In genomic region chr11:85829172-85829571, GRCh38 we compare ENCODE assay signal across 19 cellular contexts. TPM values are rescaled to one million over a fixed set of nuclear protein-coding genes. Genes with fewer than 3 reads are reported as not detected.
"Had no signal": no experiment of that assay in that cellular context is flagged by ENCODE, and none has a peak within 500 bp of the region (broad histone marks: within the 10 kb centered on the region; RNA-seq: fewer than 3 reads in every experiment).

No MANE protein-coding gene starts in this region.

- H3K36me3 Mint-ChIP-seq: neural progenitor cell; stimulated activated memory B cell treated with anti-CD40 and anti-IgM and Interleukin-4, amounts not matched to agents 10 μg/mL and 1 μg/mL and 100 μg/mL, for 72 hours had no signal

- H3K4me3 Mint-ChIP-seq: activated T-cell treated with anti-CD3 and anti-CD28 coated beads, Interleukin-2, amount 50 U/mL, for 24 hours; neural progenitor cell; stimulated activated memory B cell treated with anti-CD40 and anti-IgM and Interleukin-4, amounts not matched to agents 10 μg/mL and 1 μg/mL and 100 μg/mL, for 72 hours had no signal

- H3K36me3 ChIP-seq: heart right ventricle, lower lobe of right lung, neural progenitor cell, right lobe of liver, stomach, transverse colon had no signal

- H3K27me3 ChIP-seq: heart right ventricle, neural progenitor cell, right lobe of liver, stomach, transverse colon had no signal

- H3K9ac ChIP-seq: neural progenitor cell had no signal

- H2AFZ ChIP-seq: neural progenitor cell had no signal

- H3K27ac Mint-ChIP-seq: activated T-helper 2 cell treated with anti-CD3 and anti-CD28 coated beads, Interferon-gamma antibody, Interleukin-2, Interleukin-4, amounts not matched to agents 10 μg/mL and 5 μg/mL and 100 μg/mL, durations not matched to agents 14 hours and 24 hours and 36 hours; neural progenitor cell; stimulated activated memory B cell treated with anti-CD40 and anti-IgM and Interleukin-4, amounts not matched to agents 10 μg/mL and 1 μg/mL and 100 μg/mL, for 72 hours had no signal

- H3K9me3 Mint-ChIP-seq: activated T-cell treated with anti-CD3 and anti-CD28 coated beads, Interleukin-2, amount 50 U/mL, for 24 hours; activated T-helper 2 cell treated with anti-CD3 and anti-CD28 coated beads, Interferon-gamma antibody, Interleukin-2, Interleukin-4, amounts not matched to agents 10 μg/mL and 5 μg/mL and 100 μg/mL, durations not matched to agents 14 hours and 24 hours and 36 hours; neural progenitor cell; stimulated activated memory B cell treated with anti-CD40 and anti-IgM and Interleukin-4, amounts not matched to agents 10 μg/mL and 1 μg/mL and 100 μg/mL, for 72 hours had no signal

- ATAC-seq: heart right ventricle; lower lobe of right lung; mucosa of descending colon; right lobe of liver; stimulated activated memory B cell treated with anti-CD40 and anti-IgM and Interleukin-4, amounts not matched to agents 10 μg/mL and 1 μg/mL and 100 μg/mL, for 72 hours had no signal

- H3K27ac ChIP-seq: heart right ventricle, lower lobe of right lung, neural progenitor cell, right lobe of liver had no signal

- H3K4me1 Mint-ChIP-seq: stimulated activated memory B cell treated with anti-CD40 and anti-IgM and Interleukin-4, amounts not matched to agents 10 μg/mL and 1 μg/mL and 100 μg/mL, for 72 hours had no signal

- H3K4me2 ChIP-seq: neural progenitor cell had no signal

- H3K4me3 ChIP-seq: heart right ventricle, lower lobe of right lung, mucosa of descending colon, neural progenitor cell, right lobe of liver, skin epidermis, stomach, transverse colon had no signal

- H3K4me1 ChIP-seq: neural progenitor cell had no signal

- DNase-seq: activated CD4-positive, CD25-positive, alpha-beta regulatory T cell treated with anti-CD3 and anti-CD28 coated beads, Interleukin-2, amount 50 U/mL, for 72 hours; activated naive CD4-positive, alpha-beta T cell; activated T-cell treated with anti-CD3 and anti-CD28 coated beads, Interleukin-2, amount 50 U/mL, for 24 hours; heart right ventricle; lower lobe of right lung; mesendoderm; mucosa of descending colon; posterior cingulate gyrus; right lobe of liver; stimulated activated CD4-positive, alpha-beta T cell treated with anti-CD3 and anti-CD28 coated beads, Interleukin-1b, Interleukin-23, amount 100 ng/mL, for 48 hours; stomach; transverse colon had no signal

- H3K27me3 Mint-ChIP-seq: activated T-cell treated with anti-CD3 and anti-CD28 coated beads, Interleukin-2, amount 50 U/mL, for 24 hours; stimulated activated memory B cell treated with anti-CD40 and anti-IgM and Interleukin-4, amounts not matched to agents 10 μg/mL and 1 μg/mL and 100 μg/mL, for 72 hours had no signal

- H3K9me3 ChIP-seq: lower lobe of right lung, mucosa of descending colon, right lobe of liver, stomach, transverse colon had no signal

RNA-seq across cellular contexts. Expression of gene CCDC83, which starts 26.0 kb away (rescaled TPM):
- total RNA-seq: activated T-helper 2 cell treated with anti-CD3 and anti-CD28 coated beads, Interferon-gamma antibody, Interleukin-2, Interleukin-4, amounts not matched to agents 10 μg/mL and 5 μg/mL and 100 μg/mL, durations not matched to agents 14 hours and 24 hours and 36 hours; cerebellum; heart right ventricle; lower lobe of right lung; mucosa of descending colon; right lobe of liver; T-helper 2 cell treated with Interferon-gamma antibody and Interleukin-4, amounts not matched to agents 100 ng/mL and 5 ng/mL, for 36 hours; temporal lobe; transverse colon had no signal
